ENCODE assay signal across 1 cellular context in genomic region chr4:579543-580175, GRCh38.
TF ChIP-seq lines count a peak whose summit lies in the region.

No MANE protein-coding gene starts in this region.

TF ChIP-seq in SK-N-SH treated with all-trans-retinoic acid at 6 μM for 48 hours, 23 proteins besides CTCF, POLR2A, EP300 and RAD21 (continued from another document):
- TF ChIP-seq POU6F1 (CRISPR knock-in tag; IDR thresholded peaks at IDR 0.05; ENCODE audit: borderline replicate concordance, low read depth) (no peak), ESRRG (CRISPR knock-in tag; IDR thresholded peaks at IDR 0.05) (no peak)
